1 cellular context compared by ENCODE assay signal in the genomic region with DNA sequence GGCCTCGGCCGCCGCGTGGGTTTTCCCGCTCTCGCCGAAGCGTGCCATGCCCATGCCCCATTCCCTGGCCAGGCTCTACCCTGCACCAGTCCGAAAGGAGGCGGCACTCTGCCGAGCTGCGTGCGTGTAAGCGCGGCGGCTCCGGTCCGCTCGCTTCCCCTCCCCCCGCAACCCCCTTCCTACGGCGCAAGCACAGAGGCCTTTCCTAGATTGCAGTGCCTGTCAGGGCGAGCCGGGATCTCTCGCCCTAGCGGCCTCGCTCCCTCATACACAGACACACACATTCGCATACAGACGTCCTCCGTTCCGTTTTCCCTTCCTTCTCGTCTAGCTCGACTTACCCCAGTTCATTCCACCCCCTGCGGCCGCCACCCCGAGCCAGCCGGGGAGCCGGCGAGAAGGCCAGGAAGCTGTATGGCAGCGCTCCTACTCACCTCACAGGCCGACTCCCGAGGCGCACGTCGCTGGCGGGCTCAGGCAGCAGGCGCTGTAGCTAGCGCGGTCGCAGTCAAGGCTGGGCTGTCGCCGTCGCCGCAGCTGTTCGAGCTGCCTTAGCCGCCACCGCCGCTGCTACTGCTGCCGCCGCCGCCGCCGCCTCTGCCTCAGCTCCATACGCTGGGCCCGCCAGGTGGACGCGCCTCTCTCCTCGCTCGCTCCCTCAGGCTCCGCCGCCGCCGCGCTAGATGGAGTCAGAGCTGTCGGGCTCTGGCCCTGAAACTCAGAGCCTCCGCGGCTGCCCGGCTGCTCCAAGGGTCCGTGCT.
TF ChIP-seq lines count a peak whose summit lies in the region.

No MANE protein-coding gene starts in this region.

TF ChIP-seq in HepG2, 621 proteins besides CTCF, POLR2A, EP300 and RAD21 (continued from another document and continues in another):
- TF ChIP-seq, protein P1, sequence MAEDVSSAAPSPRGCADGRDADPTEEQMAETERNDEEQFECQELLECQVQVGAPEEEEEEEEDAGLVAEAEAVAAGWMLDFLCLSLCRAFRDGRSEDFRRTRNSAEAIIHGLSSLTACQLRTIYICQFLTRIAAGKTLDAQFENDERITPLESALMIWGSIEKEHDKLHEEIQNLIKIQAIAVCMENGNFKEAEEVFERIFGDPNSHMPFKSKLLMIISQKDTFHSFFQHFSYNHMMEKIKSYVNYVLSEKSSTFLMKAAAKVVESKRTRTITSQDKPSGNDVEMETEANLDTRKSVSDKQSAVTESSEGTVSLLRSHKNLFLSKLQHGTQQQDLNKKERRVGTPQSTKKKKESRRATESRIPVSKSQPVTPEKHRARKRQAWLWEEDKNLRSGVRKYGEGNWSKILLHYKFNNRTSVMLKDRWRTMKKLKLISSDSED (CRISPR knock-in tag; IDR thresholded peaks at IDR 0.05), result no peak
- TF ChIP-seq TBX2 (CRISPR knock-in tag; IDR thresholded peaks at IDR 0.05; ENCODE audit: borderline replicate concordance), result peak; percentile 23; the same call in 1 of the 2 replicates
- TF ChIP-seq, protein P2, sequence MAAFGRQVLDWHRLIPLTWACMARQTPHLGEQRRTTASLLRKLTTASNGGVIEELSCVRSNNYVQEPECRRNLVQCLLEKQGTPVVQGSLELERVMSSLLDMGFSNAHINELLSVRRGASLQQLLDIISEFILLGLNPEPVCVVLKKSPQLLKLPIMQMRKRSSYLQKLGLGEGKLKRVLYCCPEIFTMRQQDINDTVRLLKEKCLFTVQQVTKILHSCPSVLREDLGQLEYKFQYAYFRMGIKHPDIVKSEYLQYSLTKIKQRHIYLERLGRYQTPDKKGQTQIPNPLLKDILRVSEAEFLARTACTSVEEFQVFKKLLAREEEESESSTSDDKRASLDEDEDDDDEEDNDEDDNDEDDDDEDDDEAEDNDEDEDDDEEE (CRISPR knock-in tag; IDR thresholded peaks at IDR 0.05), result no peak
- no peak for TF ChIP-seq ZNF329 (CRISPR knock-in tag; IDR thresholded peaks at IDR 0.05; ENCODE audit: low read depth)
- TF ChIP-seq ZNF614 (CRISPR knock-in tag; IDR thresholded peaks at IDR 0.05; ENCODE audit: borderline replicate concordance), result no peak
- TF ChIP-seq, protein P3, sequence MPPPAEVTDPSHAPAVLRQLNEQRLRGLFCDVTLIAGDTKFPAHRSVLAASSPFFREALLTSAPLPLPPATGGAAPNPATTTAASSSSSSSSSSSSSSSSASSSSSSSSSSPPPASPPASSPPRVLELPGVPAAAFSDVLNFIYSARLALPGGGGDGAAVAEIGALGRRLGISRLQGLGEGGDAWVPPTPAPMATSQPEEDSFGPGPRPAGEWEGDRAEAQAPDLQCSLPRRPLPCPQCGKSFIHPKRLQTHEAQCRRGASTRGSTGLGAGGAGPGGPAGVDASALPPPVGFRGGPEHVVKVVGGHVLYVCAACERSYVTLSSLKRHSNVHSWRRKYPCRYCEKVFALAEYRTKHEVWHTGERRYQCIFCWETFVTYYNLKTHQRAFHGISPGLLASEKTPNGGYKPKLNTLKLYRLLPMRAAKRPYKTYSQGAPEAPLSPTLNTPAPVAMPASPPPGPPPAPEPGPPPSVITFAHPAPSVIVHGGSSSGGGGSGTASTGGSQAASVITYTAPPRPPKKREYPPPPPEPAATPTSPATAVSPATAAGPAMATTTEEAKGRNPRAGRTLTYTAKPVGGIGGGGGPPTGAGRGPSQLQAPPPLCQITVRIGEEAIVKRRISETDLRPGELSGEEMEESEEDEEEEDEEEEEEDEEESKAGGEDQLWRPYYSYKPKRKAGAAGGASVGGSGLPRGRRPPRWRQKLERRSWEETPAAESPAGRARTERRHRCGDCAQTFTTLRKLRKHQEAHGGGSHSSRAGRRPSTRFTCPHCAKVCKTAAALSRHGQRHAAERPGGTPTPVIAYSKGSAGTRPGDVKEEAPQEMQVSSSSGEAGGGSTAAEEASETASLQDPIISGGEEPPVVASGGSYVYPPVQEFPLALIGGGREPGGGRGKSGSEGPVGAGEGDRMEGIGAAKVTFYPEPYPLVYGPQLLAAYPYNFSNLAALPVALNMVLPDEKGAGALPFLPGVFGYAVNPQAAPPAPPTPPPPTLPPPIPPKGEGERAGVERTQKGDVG (CRISPR knock-in tag; IDR thresholded peaks at IDR 0.05; ENCODE audit: borderline replicate concordance), result no peak
- no peak for TF ChIP-seq ZNF382 (CRISPR knock-in tag; IDR thresholded peaks at IDR 0.05; ENCODE audit: borderline replicate concordance)
- TF ChIP-seq, protein P4, sequence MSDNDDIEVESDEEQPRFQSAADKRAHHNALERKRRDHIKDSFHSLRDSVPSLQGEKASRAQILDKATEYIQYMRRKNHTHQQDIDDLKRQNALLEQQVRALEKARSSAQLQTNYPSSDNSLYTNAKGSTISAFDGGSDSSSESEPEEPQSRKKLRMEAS (IDR thresholded peaks at IDR 0.05), result peak; percentile 9; the same call in 1 of the 2 replicates
- TF ChIP-seq ZNF75D (CRISPR knock-in tag; IDR thresholded peaks at IDR 0.05; ENCODE audit: borderline replicate concordance), result no peak
- TF ChIP-seq, protein P5, sequence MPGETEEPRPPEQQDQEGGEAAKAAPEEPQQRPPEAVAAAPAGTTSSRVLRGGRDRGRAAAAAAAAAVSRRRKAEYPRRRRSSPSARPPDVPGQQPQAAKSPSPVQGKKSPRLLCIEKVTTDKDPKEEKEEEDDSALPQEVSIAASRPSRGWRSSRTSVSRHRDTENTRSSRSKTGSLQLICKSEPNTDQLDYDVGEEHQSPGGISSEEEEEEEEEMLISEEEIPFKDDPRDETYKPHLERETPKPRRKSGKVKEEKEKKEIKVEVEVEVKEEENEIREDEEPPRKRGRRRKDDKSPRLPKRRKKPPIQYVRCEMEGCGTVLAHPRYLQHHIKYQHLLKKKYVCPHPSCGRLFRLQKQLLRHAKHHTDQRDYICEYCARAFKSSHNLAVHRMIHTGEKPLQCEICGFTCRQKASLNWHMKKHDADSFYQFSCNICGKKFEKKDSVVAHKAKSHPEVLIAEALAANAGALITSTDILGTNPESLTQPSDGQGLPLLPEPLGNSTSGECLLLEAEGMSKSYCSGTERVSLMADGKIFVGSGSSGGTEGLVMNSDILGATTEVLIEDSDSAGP (CRISPR knock-in tag; IDR thresholded peaks at IDR 0.05; ENCODE audit: borderline replicate concordance), result peak; percentile 47; the same call in 1 of the 2 replicates
- peak; percentile 28; the same call in 1 of the 2 replicates for TF ChIP-seq ZNF607 (CRISPR knock-in tag; IDR thresholded peaks at IDR 0.05; ENCODE audit: borderline replicate concordance)
- TF ChIP-seq FOXA1 (IDR thresholded peaks at IDR 0.05), result no peak
- no peak for TF ChIP-seq FOXA1 (CRISPR knock-in tag; IDR thresholded peaks at IDR 0.05)
- no peak for TF ChIP-seq SRF (IDR thresholded peaks at IDR 0.05; ENCODE audit: low read depth, low read length)
- TF ChIP-seq, protein P6, sequence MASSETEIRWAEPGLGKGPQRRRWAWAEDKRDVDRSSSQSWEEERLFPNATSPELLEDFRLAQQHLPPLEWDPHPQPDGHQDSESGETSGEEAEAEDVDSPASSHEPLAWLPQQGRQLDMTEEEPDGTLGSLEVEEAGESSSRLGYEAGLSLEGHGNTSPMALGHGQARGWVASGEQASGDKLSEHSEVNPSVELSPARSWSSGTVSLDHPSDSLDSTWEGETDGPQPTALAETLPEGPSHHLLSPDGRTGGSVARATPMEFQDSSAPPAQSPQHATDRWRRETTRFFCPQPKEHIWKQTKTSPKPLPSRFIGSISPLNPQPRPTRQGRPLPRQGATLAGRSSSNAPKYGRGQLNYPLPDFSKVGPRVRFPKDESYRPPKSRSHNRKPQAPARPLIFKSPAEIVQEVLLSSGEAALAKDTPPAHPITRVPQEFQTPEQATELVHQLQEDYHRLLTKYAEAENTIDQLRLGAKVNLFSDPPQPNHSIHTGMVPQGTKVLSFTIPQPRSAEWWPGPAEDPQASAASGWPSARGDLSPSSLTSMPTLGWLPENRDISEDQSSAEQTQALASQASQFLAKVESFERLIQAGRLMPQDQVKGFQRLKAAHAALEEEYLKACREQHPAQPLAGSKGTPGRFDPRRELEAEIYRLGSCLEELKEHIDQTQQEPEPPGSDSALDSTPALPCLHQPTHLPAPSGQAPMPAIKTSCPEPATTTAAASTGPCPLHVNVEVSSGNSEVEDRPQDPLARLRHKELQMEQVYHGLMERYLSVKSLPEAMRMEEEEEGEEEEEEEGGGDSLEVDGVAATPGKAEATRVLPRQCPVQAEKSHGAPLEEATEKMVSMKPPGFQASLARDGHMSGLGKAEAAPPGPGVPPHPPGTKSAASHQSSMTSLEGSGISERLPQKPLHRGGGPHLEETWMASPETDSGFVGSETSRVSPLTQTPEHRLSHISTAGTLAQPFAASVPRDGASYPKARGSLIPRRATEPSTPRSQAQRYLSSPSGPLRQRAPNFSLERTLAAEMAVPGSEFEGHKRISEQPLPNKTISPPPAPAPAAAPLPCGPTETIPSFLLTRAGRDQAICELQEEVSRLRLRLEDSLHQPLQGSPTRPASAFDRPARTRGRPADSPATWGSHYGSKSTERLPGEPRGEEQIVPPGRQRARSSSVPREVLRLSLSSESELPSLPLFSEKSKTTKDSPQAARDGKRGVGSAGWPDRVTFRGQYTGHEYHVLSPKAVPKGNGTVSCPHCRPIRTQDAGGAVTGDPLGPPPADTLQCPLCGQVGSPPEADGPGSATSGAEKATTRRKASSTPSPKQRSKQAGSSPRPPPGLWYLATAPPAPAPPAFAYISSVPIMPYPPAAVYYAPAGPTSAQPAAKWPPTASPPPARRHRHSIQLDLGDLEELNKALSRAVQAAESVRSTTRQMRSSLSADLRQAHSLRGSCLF (CRISPR knock-in tag; IDR thresholded peaks at IDR 0.05; ENCODE audit: borderline replicate concordance), result no peak
- 0 out of 2 replicates have a peak, but pooled peaks have one; percentile 23 for TF ChIP-seq ISL2 (CRISPR knock-in tag; IDR thresholded peaks at IDR 0.05)
- no peak for TF ChIP-seq REPIN1 (CRISPR knock-in tag; IDR thresholded peaks at IDR 0.05; ENCODE audit: borderline replicate concordance, low read depth)
- no peak for TF ChIP-seq NONO (IDR thresholded peaks at IDR 0.05)
- no peak for TF ChIP-seq NONO (CRISPR knock-in tag; conservative IDR thresholded peaks at IDR 0.05)
- peak; percentile 63; the same call in 1 of the 2 replicates for TF ChIP-seq NFKB2 (CRISPR knock-in tag; IDR thresholded peaks at IDR 0.05; ENCODE audit: borderline replicate concordance)
- 0 out of 2 replicates have a peak, but pooled peaks have one; percentile 32 for TF ChIP-seq ZNF501 (CRISPR knock-in tag; IDR thresholded peaks at IDR 0.05)
- TF ChIP-seq KLF6 (CRISPR knock-in tag; IDR thresholded peaks at IDR 0.05), result no peak
- TF ChIP-seq, protein P7, sequence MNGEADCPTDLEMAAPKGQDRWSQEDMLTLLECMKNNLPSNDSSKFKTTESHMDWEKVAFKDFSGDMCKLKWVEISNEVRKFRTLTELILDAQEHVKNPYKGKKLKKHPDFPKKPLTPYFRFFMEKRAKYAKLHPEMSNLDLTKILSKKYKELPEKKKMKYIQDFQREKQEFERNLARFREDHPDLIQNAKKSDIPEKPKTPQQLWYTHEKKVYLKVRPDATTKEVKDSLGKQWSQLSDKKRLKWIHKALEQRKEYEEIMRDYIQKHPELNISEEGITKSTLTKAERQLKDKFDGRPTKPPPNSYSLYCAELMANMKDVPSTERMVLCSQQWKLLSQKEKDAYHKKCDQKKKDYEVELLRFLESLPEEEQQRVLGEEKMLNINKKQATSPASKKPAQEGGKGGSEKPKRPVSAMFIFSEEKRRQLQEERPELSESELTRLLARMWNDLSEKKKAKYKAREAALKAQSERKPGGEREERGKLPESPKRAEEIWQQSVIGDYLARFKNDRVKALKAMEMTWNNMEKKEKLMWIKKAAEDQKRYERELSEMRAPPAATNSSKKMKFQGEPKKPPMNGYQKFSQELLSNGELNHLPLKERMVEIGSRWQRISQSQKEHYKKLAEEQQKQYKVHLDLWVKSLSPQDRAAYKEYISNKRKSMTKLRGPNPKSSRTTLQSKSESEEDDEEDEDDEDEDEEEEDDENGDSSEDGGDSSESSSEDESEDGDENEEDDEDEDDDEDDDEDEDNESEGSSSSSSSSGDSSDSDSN (CRISPR knock-in tag; IDR thresholded peaks at IDR 0.05), result peak; percentile 97
- TF ChIP-seq, protein P8, sequence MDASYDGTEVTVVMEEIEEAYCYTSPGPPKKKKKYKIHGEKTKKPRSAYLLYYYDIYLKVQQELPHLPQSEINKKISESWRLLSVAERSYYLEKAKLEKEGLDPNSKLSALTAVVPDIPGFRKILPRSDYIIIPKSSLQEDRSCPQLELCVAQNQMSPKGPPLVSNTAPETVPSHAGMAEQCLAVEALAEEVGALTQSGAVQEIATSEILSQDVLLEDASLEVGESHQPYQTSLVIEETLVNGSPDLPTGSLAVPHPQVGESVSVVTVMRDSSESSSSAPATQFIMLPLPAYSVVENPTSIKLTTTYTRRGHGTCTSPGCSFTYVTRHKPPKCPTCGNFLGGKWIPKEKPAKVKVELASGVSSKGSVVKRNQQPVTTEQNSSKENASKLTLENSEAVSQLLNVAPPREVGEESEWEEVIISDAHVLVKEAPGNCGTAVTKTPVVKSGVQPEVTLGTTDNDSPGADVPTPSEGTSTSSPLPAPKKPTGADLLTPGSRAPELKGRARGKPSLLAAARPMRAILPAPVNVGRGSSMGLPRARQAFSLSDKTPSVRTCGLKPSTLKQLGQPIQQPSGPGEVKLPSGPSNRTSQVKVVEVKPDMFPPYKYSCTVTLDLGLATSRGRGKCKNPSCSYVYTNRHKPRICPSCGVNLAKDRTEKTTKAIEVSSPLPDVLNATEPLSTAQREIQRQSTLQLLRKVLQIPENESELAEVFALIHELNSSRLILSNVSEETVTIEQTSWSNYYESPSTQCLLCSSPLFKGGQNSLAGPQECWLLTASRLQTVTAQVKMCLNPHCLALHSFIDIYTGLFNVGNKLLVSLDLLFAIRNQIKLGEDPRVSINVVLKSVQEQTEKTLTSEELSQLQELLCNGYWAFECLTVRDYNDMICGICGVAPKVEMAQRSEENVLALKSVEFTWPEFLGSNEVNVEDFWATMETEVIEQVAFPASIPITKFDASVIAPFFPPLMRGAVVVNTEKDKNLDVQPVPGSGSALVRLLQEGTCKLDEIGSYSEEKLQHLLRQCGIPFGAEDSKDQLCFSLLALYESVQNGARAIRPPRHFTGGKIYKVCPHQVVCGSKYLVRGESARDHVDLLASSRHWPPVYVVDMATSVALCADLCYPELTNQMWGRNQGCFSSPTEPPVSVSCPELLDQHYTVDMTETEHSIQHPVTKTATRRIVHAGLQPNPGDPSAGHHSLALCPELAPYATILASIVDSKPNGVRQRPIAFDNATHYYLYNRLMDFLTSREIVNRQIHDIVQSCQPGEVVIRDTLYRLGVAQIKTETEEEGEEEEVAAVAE (CRISPR knock-in tag; IDR thresholded peaks at IDR 0.05; ENCODE audit: borderline replicate concordance), result no peak
- no peak for TF ChIP-seq ZNF567 (CRISPR knock-in tag; IDR thresholded peaks at IDR 0.05; ENCODE audit: borderline replicate concordance)
- no peak for TF ChIP-seq ZNF253 (CRISPR knock-in tag; IDR thresholded peaks at IDR 0.05; ENCODE audit: borderline replicate concordance)
- TF ChIP-seq NCOA1 (CRISPR knock-in tag; IDR thresholded peaks at IDR 0.05), result no peak
- 0 out of 2 replicates have a peak, but pooled peaks have one; percentile 35 for TF ChIP-seq ZMAT3 (CRISPR knock-in tag; conservative IDR thresholded peaks at IDR 0.05)
- TF ChIP-seq, protein P9, sequence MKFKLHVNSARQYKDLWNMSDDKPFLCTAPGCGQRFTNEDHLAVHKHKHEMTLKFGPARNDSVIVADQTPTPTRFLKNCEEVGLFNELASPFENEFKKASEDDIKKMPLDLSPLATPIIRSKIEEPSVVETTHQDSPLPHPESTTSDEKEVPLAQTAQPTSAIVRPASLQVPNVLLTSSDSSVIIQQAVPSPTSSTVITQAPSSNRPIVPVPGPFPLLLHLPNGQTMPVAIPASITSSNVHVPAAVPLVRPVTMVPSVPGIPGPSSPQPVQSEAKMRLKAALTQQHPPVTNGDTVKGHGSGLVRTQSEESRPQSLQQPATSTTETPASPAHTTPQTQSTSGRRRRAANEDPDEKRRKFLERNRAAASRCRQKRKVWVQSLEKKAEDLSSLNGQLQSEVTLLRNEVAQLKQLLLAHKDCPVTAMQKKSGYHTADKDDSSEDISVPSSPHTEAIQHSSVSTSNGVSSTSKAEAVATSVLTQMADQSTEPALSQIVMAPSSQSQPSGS (CRISPR knock-in tag; IDR thresholded peaks at IDR 0.05), result no peak
